In the genomic region with DNA sequence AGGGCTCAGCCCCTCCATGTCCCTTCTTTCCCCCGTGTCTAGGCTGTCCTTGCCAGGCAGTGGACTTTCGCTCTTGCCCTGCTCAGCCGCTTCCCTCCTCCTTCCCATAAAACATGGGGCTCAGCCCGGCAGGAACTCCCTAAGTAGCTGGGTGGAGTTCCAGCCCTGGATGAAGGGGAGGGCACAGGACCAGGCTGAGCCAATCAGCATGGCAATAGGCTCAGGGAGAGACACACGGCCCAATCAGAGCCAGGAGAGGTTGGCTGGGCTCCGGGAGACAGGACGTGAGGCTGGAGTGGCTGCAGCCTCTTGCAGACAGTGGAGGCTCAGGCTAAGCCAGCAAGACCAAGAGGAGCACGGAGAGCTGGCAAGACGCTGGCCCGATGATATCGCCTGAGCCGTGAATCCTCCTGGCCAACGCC, we compare ENCODE assay signal across 8 cellular contexts. TPM values are rescaled to one million over a fixed set of nuclear protein-coding genes. Genes with fewer than 3 reads are reported as not detected.
DNase-seq lines count a peak whose midpoint lies in the region; ATAC-seq and TF ChIP-seq lines count a peak whose summit lies in the region.

No MANE protein-coding gene starts in this region.

- no peaks in the 10 kb centered on the region for H3K79me2 ChIP-seq in neural progenitor cell (ENCODE audit: low read depth)

- H3K4me3 Mint-ChIP-seq in neural progenitor cell (no peak overlapping the region), T-helper 17 cell (no peak overlapping the region)

- ATAC-seq in T-helper 17 cell (no peak), GM19467 (IDR thresholded peaks at IDR 0.05; ENCODE audit: unreplicated experiment) (no peak)

- no peaks in the 10 kb centered on the region for H3K9me3 Mint-ChIP-seq in neural progenitor cell

- H3K4me2 ChIP-seq in neural progenitor cell: peak overlapping the region; percentile 2

- no peak overlapping the region for H2AFZ ChIP-seq in neural progenitor cell (replicated peaks)

- TF ChIP-seq POLR2A in adrenal gland (IDR thresholded peaks at IDR 0.05): no peak

- no peaks in the 10 kb centered on the region for H3K9me3 ChIP-seq in neural progenitor cell (ENCODE audit: low read depth)
- no peaks in the 10 kb centered on the region for H3K9me3 ChIP-seq in adrenal gland (replicated peaks in 1 of 3)
- no peaks in the 10 kb centered on the region for H3K9me3 ChIP-seq in T-helper 17 cell (ENCODE audit: control insufficient read depth, low read length, poor library complexity, severe bottlenecking)

- H3K36me3 ChIP-seq in neural progenitor cell: no peaks in the 10 kb centered on the region
- no peaks in the 10 kb centered on the region for H3K36me3 ChIP-seq in adrenal gland (replicated peaks in 1 of 2)

- H3K27ac Mint-ChIP-seq in neural progenitor cell: peak overlapping the region; percentile 94
- no peak overlapping the region for H3K27ac Mint-ChIP-seq in T-helper 17 cell

- no peak for TF ChIP-seq CTCF in neural progenitor cell (IDR thresholded peaks at IDR 0.05)
- TF ChIP-seq CTCF in adrenal gland (IDR thresholded peaks at IDR 0.05): no peak

- H3F3A ChIP-seq in neural progenitor cell (ENCODE audit: low read depth): no peaks in the 10 kb centered on the region

- H3K9ac ChIP-seq in neural progenitor cell: no peak overlapping the region

- DNase-seq in GM03348 (ENCODE audit: low spot score): peak; percentile 92
- peak; percentile 67 for DNase-seq in NCI-H2196 (lab: John Stamatoyannopoulos, UW; ENCODE audit: unreplicated experiment)
- DNase-seq in dermis blood vessel endothelial cell: peak; percentile 66
- DNase-seq in neural progenitor cell (ENCODE audit: low spot score): peak; percentile 80
- no peak for DNase-seq in GM19240 (ENCODE audit: insufficient read length, low spot score)
- DNase-seq in adrenal gland: no peak
- DNase-seq in T-helper 17 cell: no peak

- WGBS in adrenal gland, 4 donors: 52 to 66% (median 58%) methylated on average over 11 to 13 of the region's 13 CpGs

- no peaks in the 10 kb centered on the region for H4K20me1 ChIP-seq in neural progenitor cell (ENCODE audit: low read depth)

- no peak overlapping the region for H3K4me3 ChIP-seq in neural progenitor cell
- no peak overlapping the region for H3K4me3 ChIP-seq in adrenal gland

- H3K27me3 Mint-ChIP-seq in neural progenitor cell (ENCODE audit: insufficient read depth, low read depth): peaks cover 16% of the 10 kb centered on the region
- peaks cover 37% of the 10 kb centered on the region for H3K27me3 Mint-ChIP-seq in T-helper 17 cell

- H3K27ac ChIP-seq in neural progenitor cell (no peak overlapping the region), adrenal gland (no peak overlapping the region)

- H3K36me3 Mint-ChIP-seq in neural progenitor cell (no peaks in the 10 kb centered on the region), T-helper 17 cell (ENCODE audit: low read depth) (no peaks in the 10 kb centered on the region)

- peaks cover 13% of the 10 kb centered on the region for H3K27me3 ChIP-seq in neural progenitor cell
- peaks cover 29% of the 10 kb centered on the region for H3K27me3 ChIP-seq in adrenal gland

- H3K4me1 ChIP-seq in neural progenitor cell (peaks cover 18% of the 10 kb centered on the region), adrenal gland (replicated peaks in 1 of 2) (no peaks in the 10 kb centered on the region)

- H3K4me1 Mint-ChIP-seq in neural progenitor cell: peaks cover 30% of the 10 kb centered on the region
- peaks cover 2% of the 10 kb centered on the region for H3K4me1 Mint-ChIP-seq in T-helper 17 cell

- intact Hi-C loops in adrenal gland (cut with DNase I): no loop called here

RNA-seq across cellular contexts. Expression of gene GALNT9, which starts 54.3 kb away (rescaled TPM):
- 0.14 and 0.17 TPM in 2 replicates for total RNA-seq in dermis blood vessel endothelial cell
- 0.34 TPM in 1 of 2 replicates, not detected in the other for total RNA-seq in neural progenitor cell (ENCODE audit: low replicate concordance)
- total RNA-seq in adrenal gland: 1 to 10 TPM in 5 of 8 donors, under 1 TPM in 2, not detected in 1; 0.57 to 7.8 (median 1.8) TPM
- 1 to 10 TPM in 1 of 3 donors, under 1 TPM in 2; 0.44 to 2.5 (median 0.72) TPM for polyA plus RNA-seq in adrenal gland
- total RNA-seq in T-helper 17 cell: not detected

Comparison
In these comparisons a context has a peak if more than half of its experiments do, and no peak if none do; other contexts are left out.
1. DNase-seq: peak in GM03348 (single experiment), NCI-H2196 (single experiment), dermis blood vessel endothelial cell (single experiment) and neural progenitor cell (single experiment); none in GM19240 (single experiment), adrenal gland (0 of 7) and T-helper 17 cell (0 of 3).